ENCODE assay signal across 32 cellular contexts in the genomic region with DNA sequence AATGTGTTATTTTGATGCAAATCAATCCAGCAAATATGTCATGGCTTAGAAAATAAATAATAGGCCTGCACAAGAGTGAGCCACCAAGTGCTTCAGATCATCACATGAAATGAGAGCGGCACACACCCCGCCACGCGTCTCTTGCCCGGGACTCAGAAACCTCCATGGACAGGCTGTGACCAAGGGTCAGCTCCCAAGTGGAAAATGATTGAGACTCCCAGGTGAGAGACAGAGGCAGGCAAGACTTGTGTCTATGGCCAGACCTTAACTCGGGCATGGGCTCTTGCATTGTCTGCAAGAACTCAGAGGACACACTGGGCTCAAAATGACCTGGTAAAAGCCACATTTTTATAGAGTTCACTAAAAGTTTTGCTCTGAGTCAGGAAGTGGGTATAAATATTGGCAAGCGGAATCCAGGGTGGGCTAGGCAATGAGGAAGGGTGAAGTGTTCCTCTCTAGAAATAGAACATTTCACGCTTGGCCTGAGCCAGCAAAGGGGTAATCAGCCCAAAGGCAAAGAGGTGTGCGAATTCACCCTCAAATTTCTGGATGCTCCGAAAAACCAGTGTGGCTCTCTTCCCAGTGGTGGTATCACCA. TPM values are rescaled to one million over a fixed set of nuclear protein-coding genes. Genes with fewer than 3 reads are reported as not detected.
"Had no signal": no experiment of that assay in that cellular context is flagged by ENCODE, and none has a peak within 500 bp of the region (broad histone marks: within the 10 kb centered on the region; RNA-seq: fewer than 3 reads in every experiment).

No MANE protein-coding gene starts in this region.

- ATAC-seq: activated CD8-positive, alpha-beta T cell treated with anti-CD3 and anti-CD28 coated beads, Interleukin-2, amount 10 ng/mL, durations not matched to agents 7 days and 5 days; Panc1 had no signal

- H3K36me3 ChIP-seq: ascending aorta, cardiac muscle cell, SJCRH30, WERI-Rb-1 had no signal

- H3K4me1 Mint-ChIP-seq: activated CD4-positive, alpha-beta T cell treated with anti-CD3 and anti-CD28 coated beads, Interleukin-2, amount 10 ng/mL, durations not matched to agents 24 days and 14 days; activated naive CD4-positive, alpha-beta T cell treated with anti-CD3 and anti-CD28 coated beads, Interleukin-2, amount 50 U/mL, for 24 hours; activated naive CD8-positive, alpha-beta T cell treated with anti-CD3 and anti-CD28 coated beads, Interleukin-2, amount 10 ng/mL, durations not matched to agents 7 days and 5 days; central memory CD8-positive, alpha-beta T cell had no signal

- H3K9me3 Mint-ChIP-seq: activated CD4-positive, alpha-beta T cell treated with anti-CD3 and anti-CD28 coated beads, Interleukin-2, amount 10 ng/mL, durations not matched to agents 24 days and 14 days; activated naive CD4-positive, alpha-beta T cell treated with anti-CD3 and anti-CD28 coated beads, Interleukin-2, amount 50 U/mL, for 24 hours; activated naive CD8-positive, alpha-beta T cell treated with anti-CD3 and anti-CD28 coated beads, Interleukin-2, amount 10 ng/mL, durations not matched to agents 7 days and 5 days; activated T-cell treated with anti-CD3 and anti-CD28 coated beads, Interleukin-2, amount 50 U/mL, for 24 hours; activated T-helper 2 cell treated with anti-CD3 and anti-CD28 coated beads, Interferon-gamma antibody, Interleukin-2, Interleukin-4, amounts not matched to agents 10 μg/mL and 5 μg/mL and 100 μg/mL, durations not matched to agents 14 hours and 24 hours and 36 hours; central memory CD8-positive, alpha-beta T cell had no signal

- H3K27ac ChIP-seq: ascending aorta, cardiac muscle cell, SJCRH30, WERI-Rb-1 had no signal

- H3K4me1 ChIP-seq: SJCRH30 had no signal

- H3K4me3 ChIP-seq: ascending aorta, cardiac muscle cell, SJCRH30, SK-N-MC had no signal

- H3K4me3 Mint-ChIP-seq: activated CD4-positive, alpha-beta T cell treated with anti-CD3 and anti-CD28 coated beads, Interleukin-2, amount 10 ng/mL, durations not matched to agents 24 days and 14 days; activated CD8-positive, alpha-beta T cell treated with anti-CD3 and anti-CD28 coated beads, Interleukin-2, amount 10 ng/mL, durations not matched to agents 7 days and 5 days; activated naive CD4-positive, alpha-beta T cell treated with anti-CD3 and anti-CD28 coated beads, Interleukin-2, amount 50 U/mL, for 24 hours; activated naive CD8-positive, alpha-beta T cell treated with anti-CD3 and anti-CD28 coated beads, Interleukin-2, amount 10 ng/mL, durations not matched to agents 7 days and 5 days; activated T-cell treated with anti-CD3 and anti-CD28 coated beads, Interleukin-2, amount 50 U/mL, for 24 hours; central memory CD8-positive, alpha-beta T cell had no signal

- H3K9me3 ChIP-seq: ascending aorta, SJCRH30 had no signal

- H3K27me3 ChIP-seq: ascending aorta, SJCRH30 had no signal

- H3K27me3 Mint-ChIP-seq: activated CD4-positive, alpha-beta T cell treated with anti-CD3 and anti-CD28 coated beads, Interleukin-2, amount 10 ng/mL, durations not matched to agents 24 days and 14 days; activated T-cell treated with anti-CD3 and anti-CD28 coated beads, Interleukin-2, amount 50 U/mL, for 24 hours had no signal

- H3K36me3 Mint-ChIP-seq: activated naive CD4-positive, alpha-beta T cell treated with anti-CD3 and anti-CD28 coated beads, Interleukin-2, amount 50 U/mL, for 24 hours; activated naive CD8-positive, alpha-beta T cell treated with anti-CD3 and anti-CD28 coated beads, Interleukin-2, amount 10 ng/mL, durations not matched to agents 7 days and 5 days had no signal

- H3K27ac Mint-ChIP-seq: activated CD4-positive, alpha-beta T cell treated with anti-CD3 and anti-CD28 coated beads, Interleukin-2, amount 10 ng/mL, durations not matched to agents 24 days and 14 days; activated CD8-positive, alpha-beta T cell treated with anti-CD3 and anti-CD28 coated beads, Interleukin-2, amount 10 ng/mL, durations not matched to agents 7 days and 5 days; activated naive CD4-positive, alpha-beta T cell treated with anti-CD3 and anti-CD28 coated beads, Interleukin-2, amount 50 U/mL, for 24 hours; activated naive CD8-positive, alpha-beta T cell treated with anti-CD3 and anti-CD28 coated beads, Interleukin-2, amount 10 ng/mL, durations not matched to agents 7 days and 5 days; activated T-cell treated with anti-CD3 and anti-CD28 coated beads, Interleukin-2, amount 50 U/mL, for 24 hours; activated T-helper 2 cell treated with anti-CD3 and anti-CD28 coated beads, Interferon-gamma antibody, Interleukin-2, Interleukin-4, amounts not matched to agents 10 μg/mL and 5 μg/mL and 100 μg/mL, durations not matched to agents 14 hours and 24 hours and 36 hours had no signal

- DNase-seq: activated CD4-positive, alpha-beta T cell treated with anti-CD3 and anti-CD28 coated beads, Interleukin-2, amount 10 ng/mL, durations not matched to agents 24 days and 14 days; activated CD4-positive, alpha-beta T cell treated with anti-CD3 and anti-CD28 coated beads, Interleukin-2, amount 50 U/mL, for 48 hours; activated CD8-positive, alpha-beta T cell treated with anti-CD3 and anti-CD28 coated beads, Interleukin-2, amount 10 ng/mL, durations not matched to agents 7 days and 5 days; activated gamma-delta T cell; activated naive CD4-positive, alpha-beta T cell treated with Interleukin-2 at 50 U/mL for 16 hours; activated naive CD8-positive, alpha-beta T cell treated with anti-CD3 and anti-CD28 coated beads, Interleukin-2, amount 10 ng/mL, durations not matched to agents 7 days and 5 days; activated T-cell treated with anti-CD3 and anti-CD28 coated beads, Interleukin-2, amount 50 U/mL, for 24 hours; amygdala; KG1; NCI-H1105; NCI-H1436; NCI-H1694; NCI-H1930; NCI-H2081 treated with DMSO at 0.1 percent for 48 hours; NCI-H226; NCI-H446 treated with DMSO at 0.1 percent for 48 hours; NCI-H524; NCI-H748 treated with DMSO at 0.1 percent for 48 hours; NK-92 treated with Interleukin-12 subunit alpha and Interleukin-12 subunit beta, amount 100 ng/mL, for 24 hours; SHP77; SJCRH30; T1000; WERI-Rb-1 had no signal

RNA-seq across cellular contexts. Expression of a gene that starts 30.7 kb away (rescaled TPM):
- total RNA-seq: activated CD4-positive, alpha-beta T cell treated with anti-CD3 and anti-CD28 coated beads, Interleukin-2, amount 10 ng/mL, durations not matched to agents 24 days and 14 days; activated CD8-positive, alpha-beta T cell treated with anti-CD3 and anti-CD28 coated beads, Interleukin-2, amount 10 ng/mL, durations not matched to agents 7 days and 5 days; activated T-helper 2 cell treated with anti-CD3 and anti-CD28 coated beads, Interferon-gamma antibody, Interleukin-2, Interleukin-4, amounts not matched to agents 10 μg/mL and 5 μg/mL and 100 μg/mL, durations not matched to agents 14 hours and 24 hours and 36 hours; T-helper 1 cell treated with Interleukin-12 subunit alpha and Interleukin-12 subunit beta and Interleukin-4 antibody, amounts not matched to agents 30 ng/mL and 1 ng/mL, for 36 hours; T-helper 2 cell treated with Interferon-gamma antibody and Interleukin-4, amounts not matched to agents 100 ng/mL and 5 ng/mL, for 36 hours had no signal
